10 cellular contexts compared by ENCODE assay signal in the genomic region with DNA sequence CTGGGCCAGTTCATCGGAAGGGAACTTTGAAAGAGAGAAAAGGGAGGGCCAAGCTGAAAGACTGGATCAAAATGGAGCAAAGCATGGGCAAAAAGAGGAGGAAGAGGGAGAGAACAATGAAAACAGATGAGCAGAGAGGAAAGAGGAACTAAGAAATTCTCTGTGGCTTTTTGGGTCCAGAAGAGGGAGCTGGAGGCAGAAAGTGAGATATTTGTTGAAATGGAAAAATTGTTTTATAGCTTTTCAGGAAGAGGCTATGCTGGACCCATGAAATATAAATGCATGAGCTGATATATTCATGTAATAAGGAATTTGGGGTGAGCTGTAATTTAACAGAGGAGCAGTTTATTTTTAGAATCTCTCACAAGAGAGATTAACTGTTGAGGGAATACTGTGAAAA.
DNase-seq lines count a peak whose midpoint lies in the region; ATAC-seq and TF ChIP-seq lines count a peak whose summit lies in the region.
"Had no signal": no experiment of that assay in that cellular context is flagged by ENCODE, and none has a peak within 500 bp of the region (broad histone marks: within the 10 kb centered on the region; RNA-seq: fewer than 3 reads in every experiment).

No MANE protein-coding gene starts in this region.

- TF ChIP-seq CTCF in foreskin fibroblast (IDR thresholded peaks at IDR 0.05; ENCODE audit: low read depth, low read length) (peak; percentile 24), GM13977 (IDR thresholded peaks at IDR 0.05; ENCODE audit: extremely low read depth, insufficient read depth, missing control alignments) (no peak)

- H3K4me3 Mint-ChIP-seq in effector memory CD8-positive, alpha-beta T cell = no peak overlapping the region
- H3K4me3 Mint-ChIP-seq: activated B cell treated with CpG ODN at 0.5 μM for 24 hours had no signal

- ATAC-seq in GM18505 (IDR thresholded peaks at IDR 0.05; ENCODE audit: unreplicated experiment) (peak; percentile 77), GM21619 (IDR thresholded peaks at IDR 0.05; ENCODE audit: unreplicated experiment) (peak; percentile 84), HG03558 (IDR thresholded peaks at IDR 0.05; ENCODE audit: extremely low read depth, unreplicated experiment) (peak; percentile 77)
- no peak for ATAC-seq in effector memory CD8-positive, alpha-beta T cell (replicated peaks)
- ATAC-seq: left lobe of liver had no signal

- in situ Hi-C loops in GM13977 (cut with MboI; ENCODE audit: low pct_unique_long_range_greater_than_20kb, low sequenced_read_pairs, unreplicated experiment) = no loop called here

- H3K36me3 Mint-ChIP-seq in effector memory CD8-positive, alpha-beta T cell (ENCODE audit: insufficient read depth) = no peaks in the 10 kb centered on the region

- H3K9me3 Mint-ChIP-seq in effector memory CD8-positive, alpha-beta T cell = peaks cover 0 to 2% of the 10 kb centered on the region in 2 donors
- H3K9me3 Mint-ChIP-seq: activated B cell treated with CpG ODN at 0.5 μM for 24 hours had no signal

- H3K4me1 Mint-ChIP-seq in effector memory CD8-positive, alpha-beta T cell (ENCODE audit: low read depth in 2 of 2) = no peaks in the 10 kb centered on the region

- H3K4me3 ChIP-seq in foreskin fibroblast (ENCODE audit: low read depth in 1 of 2, low read length in 2 of 2) = no peak overlapping the region

- TF ChIP-seq POLR2A in GM18505 (IDR thresholded peaks at IDR 0.05; ENCODE audit: borderline replicate concordance, extremely low read depth, insufficient read depth, insufficient read length) = no peak

- DNase-seq in foreskin fibroblast = peak in 1 of 2 donors; percentile 11
- no peak for DNase-seq in effector memory CD8-positive, alpha-beta T cell
- no peak for DNase-seq in NCI-H345 (lab: John Stamatoyannopoulos, UW)
- no peak for DNase-seq in amniotic stem cell (lab: John Stamatoyannopoulos, UW)
- DNase-seq in GM13977 (ENCODE audit: low spot score) = no peak
- DNase-seq: activated B cell treated with CpG ODN at 0.5 μM for 24 hours had no signal

- H3K27me3 Mint-ChIP-seq in effector memory CD8-positive, alpha-beta T cell = peaks cover 5 to 21% of the 10 kb centered on the region in 2 donors
- H3K27me3 Mint-ChIP-seq: activated B cell treated with CpG ODN at 0.5 μM for 24 hours had no signal

- no peak overlapping the region for H3K27ac Mint-ChIP-seq in effector memory CD8-positive, alpha-beta T cell
- H3K27ac Mint-ChIP-seq: activated B cell treated with CpG ODN at 0.5 μM for 24 hours had no signal
